In genomic region chr13:103466761-103467160, GRCh38 we compare ENCODE assay signal across 27 cellular contexts.
DNase-seq lines count a peak whose midpoint lies in the region; ATAC-seq, FAIRE-seq and TF ChIP-seq lines count a peak whose summit lies in the region.
"Had no signal": no experiment of that assay in that cellular context is flagged by ENCODE, and none has a peak within 500 bp of the region (broad histone marks: within the 10 kb centered on the region; RNA-seq: fewer than 3 reads in every experiment).

No MANE protein-coding gene starts in this region.

- 93% methylated on average over 5 of the region's 5 CpGs; no CpG with 5 or more reads in 1 of the 2 experiments for WGBS in H1 (ENCODE audit: extremely low coverage in 1 of 2, insufficient coverage in 1 of 2, insufficient read length in 1 of 2, insufficient replicate concordance in 2 of 2, low coverage in 1 of 2, low lambda C conversion rate in 2 of 2, missing lambda C conversion rate in 1 of 2), 2 experiments
- WGBS in upper lobe of left lung, 2 donors = 82% methylated on average over 4 to 5 of the region's 5 CpGs

- H3K18ac ChIP-seq in H1 (ENCODE audit: extremely low read depth, low read length) = no peak overlapping the region

- FAIRE-seq in H1 (lab: Jason Lieb, UNC) (no peak), urothelium cell line (lab: Jason Lieb, UNC) (no peak)
- FAIRE-seq: GM18507, RCC 7860 had no signal

- H3K4me1 ChIP-seq in H1 (replicated peaks in 1 of 4; ENCODE audit: control insufficient read depth in 3 of 4, insufficient read depth in 4 of 4, low read length in 3 of 4) (no peaks in the 10 kb centered on the region), upper lobe of left lung (no peaks in the 10 kb centered on the region), left ventricle myocardium inferior (no peaks in the 10 kb centered on the region)
- H3K4me1 ChIP-seq: BE2C had no signal

- H3K36me3 ChIP-seq in H1 (ENCODE audit: control insufficient read depth in 2 of 4, insufficient read depth in 4 of 4, low read length in 3 of 4) (no peaks in the 10 kb centered on the region), upper lobe of left lung (no peaks in the 10 kb centered on the region), left ventricle myocardium inferior (no peaks in the 10 kb centered on the region)
- H3K36me3 ChIP-seq: BE2C had no signal

- no peak overlapping the region for H3K14ac ChIP-seq in H1 (ENCODE audit: insufficient read length)

- no peaks in the 10 kb centered on the region for H3K27me3 ChIP-seq in H1 (replicated peaks in 1 of 4; ENCODE audit: control insufficient read depth in 3 of 4, extremely low read depth in 1 of 4, insufficient read depth in 3 of 4, low read length in 3 of 4)
- no peaks in the 10 kb centered on the region for H3K27me3 ChIP-seq in upper lobe of left lung
- no peaks in the 10 kb centered on the region for H3K27me3 ChIP-seq in left ventricle myocardium inferior (ENCODE audit: low read depth)
- H3K27me3 ChIP-seq: BE2C had no signal

- no peak overlapping the region for H2BK15ac ChIP-seq in H1 (ENCODE audit: low read length)

- no peak overlapping the region for H3K4me2 ChIP-seq in H1 (ENCODE audit: insufficient read depth in 1 of 2, low read depth in 2 of 2, low read length in 2 of 2)

- H2BK12ac ChIP-seq in H1 (ENCODE audit: low read depth, low read length) = no peak overlapping the region

- H3K4me3 ChIP-seq in H1 (ENCODE audit: extremely low read depth in 1 of 4, insufficient read depth in 2 of 4, low read depth in 3 of 4, low read length in 4 of 4) (no peak overlapping the region), upper lobe of left lung (no peak overlapping the region), left ventricle myocardium inferior (no peak overlapping the region)
- H3K4me3 ChIP-seq: SK-N-MC had no signal

- no peak overlapping the region for H3K23ac ChIP-seq in H1 (ENCODE audit: insufficient read length)

- CTCF ChIA-PET in H1 (lab: Charles Lee; ENCODE audit: partially characterized antibody) = no interaction called here

- TF ChIP-seq EP300 in H1 (IDR thresholded peaks at IDR 0.05; ENCODE audit: borderline replicate concordance in 1 of 2, low read depth in 2 of 2, low read length in 2 of 2) (no peak), upper lobe of left lung (IDR thresholded peaks at IDR 0.05) (no peak)

- H3K27ac ChIP-seq in H1 (ENCODE audit: low read depth, low read length) = no peak overlapping the region
- no peak overlapping the region for H3K27ac ChIP-seq in upper lobe of left lung
- no peak overlapping the region for H3K27ac ChIP-seq in left ventricle myocardium inferior (replicated peaks)
- H3K27ac ChIP-seq: 22Rv1, SK-N-MC had no signal

- H3K79me1 ChIP-seq in H1 (ENCODE audit: low read depth, low read length) = no peaks in the 10 kb centered on the region

- H2BK5ac ChIP-seq in H1 (ENCODE audit: low read depth, low read length) = no peak overlapping the region

- no peak overlapping the region for H4K5ac ChIP-seq in H1 (ENCODE audit: insufficient read length, low read depth, low read length)

- H4K20me1 ChIP-seq in H1 (replicated peaks in 1 of 2; ENCODE audit: control insufficient read depth in 1 of 2, insufficient read depth in 2 of 2, low read length in 2 of 2) = no peaks in the 10 kb centered on the region

- no peak overlapping the region for H3K56ac ChIP-seq in H1 (replicated peaks; ENCODE audit: insufficient read length, low read depth, low read length)

- H2AFZ ChIP-seq in H1 (ENCODE audit: low read length) = peak overlapping the region; percentile 13; the same call in 1 of the 2 replicates

- no peaks in the 10 kb centered on the region; a peak in 1 of 4 replicates for H3K9me3 ChIP-seq in H1 (ENCODE audit: insufficient read depth in 2 of 2, low read depth in 1 of 2, low read length in 1 of 2)
- no peaks in the 10 kb centered on the region for H3K9me3 ChIP-seq in upper lobe of left lung
- H3K9me3 ChIP-seq in left ventricle myocardium inferior (replicated peaks) = no peaks in the 10 kb centered on the region
- H3K9me3 ChIP-seq: BE2C had no signal

- H2BK120ac ChIP-seq in H1 (replicated peaks; ENCODE audit: low read depth, low read length) = no peak overlapping the region

- no peak for TF ChIP-seq CTCF in H1 (IDR thresholded peaks at IDR 0.05; ENCODE audit: control extremely low read depth in 1 of 3, insufficient read depth in 1 of 3, low read depth in 1 of 3, low read length in 3 of 3)
- no peak for TF ChIP-seq CTCF in upper lobe of left lung (IDR thresholded peaks at IDR 0.05)
- no peak for TF ChIP-seq CTCF in left ventricle myocardium inferior (IDR thresholded peaks at IDR 0.05; ENCODE audit: borderline replicate concordance)

- H4K8ac ChIP-seq in H1 (ENCODE audit: extremely low read depth, insufficient read depth, low read length) = no peak overlapping the region

- no peak overlapping the region for H2BK20ac ChIP-seq in H1 (ENCODE audit: low read length)

- TF ChIP-seq RAD21 in H1 (IDR thresholded peaks at IDR 0.05 in 1 of 2, conservative IDR thresholded peaks at IDR 0.05 in 1 of 2; ENCODE audit: low read depth in 2 of 2, low read length in 2 of 2) = no peak

- H2AK5ac ChIP-seq in H1 (ENCODE audit: low read depth, low read length) = no peak overlapping the region

- DNase-seq in SHP77 (lab: John Stamatoyannopoulos, UW) (peak; percentile 70 to 77), SHP77 treated with DMSO at 0.1 percent for 48 hours (lab: John Stamatoyannopoulos, UW) (no peak), RPMI8226 (peak; percentile 72), H1 (ENCODE audit: low read depth in 1 of 2, low spot score in 2 of 2) (no peak), urothelium cell line (ENCODE audit: low spot score) (peak; percentile 21), MV-4-11 (lab: John Stamatoyannopoulos, UW) (no peak), upper lobe of left lung (no peak), left ventricle myocardium inferior (no peak)
- DNase-seq: ACHN, BE2C, Calu3, HCEC 1CT, Karpas-422, NCI-H1092 treated with DMSO at 0.1 percent for 48 hours, NCI-H1436, NCI-H187, NCI-H2081 treated with DMSO at 0.1 percent for 48 hours, NCI-H2171, NCI-H226, NCI-H510A, NCI-H69, OCI-M1, Right ventricle myocardium superior had no signal

- POLR2A ChIA-PET in H1 (lab: Charles Lee; ENCODE audit: partially characterized antibody) = no interaction called here

- no peaks in the 10 kb centered on the region for H3K23me2 ChIP-seq in H1 (ENCODE audit: low read depth, low read length)

- H4K91ac ChIP-seq in H1 (replicated peaks; ENCODE audit: insufficient read length, low read length) = no peak overlapping the region

- no peak overlapping the region for H3K4ac ChIP-seq in H1 (replicated peaks; ENCODE audit: insufficient read length, low read depth, low read length)

- TF ChIP-seq POLR2A in H1 (IDR thresholded peaks at IDR 0.05; ENCODE audit: control extremely low read depth in 1 of 2, low read depth in 2 of 2, low read length in 2 of 2) = no peak
- no peak for TF ChIP-seq POLR2A in upper lobe of left lung (IDR thresholded peaks at IDR 0.05)

- H3K79me2 ChIP-seq in H1 (ENCODE audit: control insufficient read depth in 1 of 2, insufficient read depth in 2 of 2, low read length in 2 of 2) = no peaks in the 10 kb centered on the region

- intact Hi-C loops in left ventricle myocardium inferior (cut with micrococcal nuclease) = no loop called here

- H3K9ac ChIP-seq in H1 (replicated peaks in 1 of 4; ENCODE audit: extremely low read depth in 1 of 4, low read depth in 3 of 4, low read length in 3 of 4) = no peak overlapping the region

- no peak for ATAC-seq in upper lobe of left lung (ENCODE audit: low FRiP score in 2 of 2)

TF ChIP-seq in H1, 55 proteins besides CTCF, POLR2A, EP300 and RAD21:
- no peak for TF ChIP-seq RBBP5 (IDR thresholded peaks at IDR 0.05; ENCODE audit: borderline replicate concordance, low read depth, low read length)
- TF ChIP-seq SP4 (IDR thresholded peaks at IDR 0.05; ENCODE audit: low read length) = no peak
- no peak for TF ChIP-seq HDAC2 (IDR thresholded peaks at IDR 0.05; ENCODE audit: borderline replicate concordance in 1 of 2, low read depth in 2 of 2, low read length in 2 of 2)
- TF ChIP-seq YY1 (IDR thresholded peaks at IDR 0.05; ENCODE audit: low read depth, low read length) = no peak
- no peak for TF ChIP-seq TAF7 (optimal IDR thresholded peaks at IDR 0.05; ENCODE audit: borderline replicate concordance, low read depth, low read length)
- TF ChIP-seq KDM5A (IDR thresholded peaks at IDR 0.05; ENCODE audit: low read length) = no peak
- TF ChIP-seq JUND (IDR thresholded peaks at IDR 0.05; ENCODE audit: low read length) = no peak
- no peak for TF ChIP-seq KDM4A (IDR thresholded peaks at IDR 0.05; ENCODE audit: low read depth, low read length, severe bottlenecking)
- TF ChIP-seq CEBPB (IDR thresholded peaks at IDR 0.05; ENCODE audit: low read depth, low read length) = no peak
TF ChIP-seq in H1: peak in this region for 0.

Comparison
In these comparisons a context has a peak if more than half of its experiments do, and no peak if none do; other contexts are left out.
1. DNase-seq: peak in SHP77 (2 of 2), RPMI8226 (single experiment) and urothelium cell line (single experiment); none in SHP77 treated with DMSO at 0.1 percent for 48 hours (single experiment), H1 (0 of 2), MV-4-11 (single experiment), upper lobe of left lung (0 of 2) and left ventricle myocardium inferior (single experiment).